ENCODE assay signal across 9 cellular contexts in the genomic region with DNA sequence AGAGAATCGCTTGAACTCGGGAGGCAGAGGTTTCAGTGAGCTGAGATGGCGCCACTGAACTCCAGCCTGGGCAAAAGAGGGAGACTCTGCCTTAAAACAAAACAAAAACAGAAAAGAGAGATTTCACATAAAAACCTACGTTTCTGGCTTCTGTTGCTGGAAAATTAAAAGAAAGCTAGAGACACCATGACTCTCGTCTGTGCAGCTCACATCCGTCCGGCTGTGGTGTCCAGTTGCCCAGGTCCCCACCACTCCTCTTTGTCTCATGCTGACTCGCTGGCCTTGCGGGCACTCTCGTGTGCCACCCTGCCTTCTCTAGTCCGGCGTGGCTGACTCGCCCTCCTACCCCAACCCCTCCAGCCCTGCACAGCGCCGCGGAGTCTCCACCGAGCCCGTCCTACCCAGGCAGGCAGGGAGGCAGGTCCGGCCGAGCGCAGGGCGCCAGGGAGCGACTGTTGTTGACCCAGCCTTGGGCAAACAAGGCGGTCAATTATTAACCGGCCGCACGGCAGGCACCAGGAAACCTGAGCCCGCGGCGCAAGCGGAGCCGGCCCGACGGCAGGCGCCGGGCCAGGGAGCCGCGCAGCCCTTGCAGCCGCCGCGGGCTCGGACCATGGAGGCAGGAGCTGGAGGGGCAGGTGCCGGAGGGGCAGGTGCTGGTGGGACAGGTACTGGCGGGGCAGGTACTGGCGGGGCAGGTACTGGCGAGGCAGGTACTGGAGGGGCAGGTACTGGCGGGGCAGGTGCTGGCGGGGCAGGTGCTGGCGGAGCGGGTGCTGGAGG. TPM values are rescaled to one million over a fixed set of nuclear protein-coding genes. Genes with fewer than 3 reads are reported as not detected.
DNase-seq lines count a peak whose midpoint lies in the region; ATAC-seq and TF ChIP-seq lines count a peak whose summit lies in the region.
"Had no signal": no experiment of that assay in that cellular context is flagged by ENCODE, and none has a peak within 500 bp of the region (broad histone marks: within the 10 kb centered on the region; RNA-seq: fewer than 3 reads in every experiment).

A gene (plus strand): TSS at position 521 of the 783 bp plus-strand sequence. CDS start 93 bp downstream, at position 614.

- H3K4me1 ChIP-seq in cardiac muscle cell (ENCODE audit: low read depth) (no peaks in the 10 kb centered on the region), upper lobe of left lung (peaks cover 11 to 19% (median 13%) of the 10 kb centered on the region in 4 donors)

- intact Hi-C loops in Right ventricle myocardium inferior (cut with DNase I) (no loop called here), left colon (cut with DNase I, micrococcal nuclease) (no loop called here)

- H3K27me3 ChIP-seq in cardiac muscle cell (peaks cover 22% of the 10 kb centered on the region), upper lobe of left lung (peaks cover 0 to 21% (median 17%) of the 10 kb centered on the region in 4 donors), brain microvascular endothelial cell (replicated peaks) (peaks cover 27% of the 10 kb centered on the region)

- POLR2A ChIA-PET in WTC11 (lab: Charles Lee) = interaction anchor here (0.7 to 1.7 kb wide), 4 partner anchors 9 to 19 kb away, joined by 3 to 7 read pairs (median 4); no protein-coding TSS in a partner anchor

- no peak for ATAC-seq in Right ventricle myocardium inferior
- peak; percentile 57 for ATAC-seq in WTC11
- ATAC-seq in left colon = peak; percentile 98
- peak; percentile 74 to 94 for ATAC-seq in upper lobe of left lung (ENCODE audit: low FRiP score in 2 of 2)
- ATAC-seq in HG03378 (IDR thresholded peaks at IDR 0.05; ENCODE audit: unreplicated experiment) = no peak

- in situ Hi-C loops in brain microvascular endothelial cell (cut with HindIII; ENCODE audit: low pct_ligation_motif_present, low sequenced_read_pairs) = no loop called here

- peak within 1 kb of the TSS; percentile 68 for H3K4me3 Mint-ChIP-seq in WTC11

- H3K27ac Mint-ChIP-seq in WTC11 = no peak within 1 kb of the TSS

- WGBS in upper lobe of left lung, 2 donors = 25 to 51% methylated on average over 17 to 34 of the region's 50 CpGs

- TF ChIP-seq CTCF in cardiac muscle cell (IDR thresholded peaks at IDR 0.05; ENCODE audit: low read depth, low read length) = no peak
- TF ChIP-seq CTCF in WTC11 (IDR thresholded peaks at IDR 0.05) = no peak
- TF ChIP-seq CTCF in upper lobe of left lung (IDR thresholded peaks at IDR 0.05) = no peak
- no peak for TF ChIP-seq CTCF in brain microvascular endothelial cell (IDR thresholded peaks at IDR 0.05; ENCODE audit: low read depth, low read length, missing control alignments)

- CTCF ChIA-PET in WTC11 (lab: Charles Lee) = interaction anchor here (0.7 to 2.0 kb wide), 4 partner anchors 9 to 195 kb away, joined by 3 to 11 read pairs (median 4); no protein-coding TSS in a partner anchor

- TF ChIP-seq POLR2A in upper lobe of left lung (IDR thresholded peaks at IDR 0.05) = peak in 1 of 4 donors; percentile 65

- H3K36me3 Mint-ChIP-seq in WTC11 = peaks cover 41% of the 10 kb centered on the region

- TF ChIP-seq EP300 in upper lobe of left lung (IDR thresholded peaks at IDR 0.05) = no peak

- H3K27ac ChIP-seq in cardiac muscle cell (no peak within 1 kb of the TSS), upper lobe of left lung (peak within 1 kb of the TSS; percentile 9 to 73 (median 54)), brain microvascular endothelial cell (no peak within 1 kb of the TSS)

- H3K36me3 ChIP-seq in cardiac muscle cell (no peaks in the 10 kb centered on the region), upper lobe of left lung (no peaks in the 10 kb centered on the region), brain microvascular endothelial cell (replicated peaks) (no peaks in the 10 kb centered on the region)

- peaks cover 7% of the 10 kb centered on the region for H3K4me1 Mint-ChIP-seq in WTC11

- H3K9me3 ChIP-seq in cardiac muscle cell (ENCODE audit: low read depth) (no peaks in the 10 kb centered on the region), upper lobe of left lung (peaks cover 9 to 19% (median 15%) of the 10 kb centered on the region in 4 donors)

- no peak for DNase-seq in cardiac muscle cell (ENCODE audit: low read depth in 1 of 2, low spot score in 1 of 2)
- no peak for DNase-seq in Right ventricle myocardium inferior (ENCODE audit: missing footprints)
- DNase-seq in WTC11 (ENCODE audit: low spot score) = peak; percentile 57
- DNase-seq in left colon = peak; percentile 89 to 92
- DNase-seq in upper lobe of left lung = peak; percentile 90 to 91
- DNase-seq in GOT3 (lab: John Stamatoyannopoulos, UW) = no peak
- DNase-seq in brain microvascular endothelial cell = no peak
- DNase-seq: DND-41 had no signal

- H3K4me3 ChIP-seq in cardiac muscle cell (peak within 1 kb of the TSS; percentile 6), upper lobe of left lung (peak within 1 kb of the TSS in 3 of 4 donors; percentile 43 to 52 (median 51)), brain microvascular endothelial cell (ENCODE audit: low read depth, low read length) (no peak within 1 kb of the TSS)

- H3K9me3 Mint-ChIP-seq in WTC11 = peaks cover 53% of the 10 kb centered on the region

- H3K27me3 Mint-ChIP-seq in WTC11 (ENCODE audit: low read depth) = peaks cover 72% of the 10 kb centered on the region

TF ChIP-seq in WTC11, 78 proteins besides CTCF, POLR2A, EP300 and RAD21:
- TF ChIP-seq, protein P1, sequence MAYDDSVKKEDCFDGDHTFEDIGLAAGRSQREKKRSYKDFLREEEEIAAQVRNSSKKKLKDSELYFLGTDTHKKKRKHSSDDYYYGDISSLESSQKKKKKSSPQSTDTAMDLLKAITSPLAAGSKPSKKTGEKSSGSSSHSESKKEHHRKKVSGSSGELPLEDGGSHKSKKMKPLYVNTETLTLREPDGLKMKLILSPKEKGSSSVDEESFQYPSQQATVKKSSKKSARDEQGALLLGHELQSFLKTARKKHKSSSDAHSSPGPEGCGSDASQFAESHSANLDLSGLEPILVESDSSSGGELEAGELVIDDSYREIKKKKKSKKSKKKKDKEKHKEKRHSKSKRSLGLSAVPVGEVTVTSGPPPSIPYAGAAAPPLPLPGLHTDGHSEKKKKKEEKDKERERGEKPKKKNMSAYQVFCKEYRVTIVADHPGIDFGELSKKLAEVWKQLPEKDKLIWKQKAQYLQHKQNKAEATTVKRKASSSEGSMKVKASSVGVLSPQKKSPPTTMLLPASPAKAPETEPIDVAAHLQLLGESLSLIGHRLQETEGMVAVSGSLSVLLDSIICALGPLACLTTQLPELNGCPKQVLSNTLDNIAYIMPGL (CRISPR knock-in tag; IDR thresholded peaks at IDR 0.05) = peak; percentile 65; the same call in 1 of the 2 replicates
- TF ChIP-seq IRF2 (CRISPR knock-in tag; IDR thresholded peaks at IDR 0.05; ENCODE audit: borderline replicate concordance, low read depth) (no peak), GABPB1 (CRISPR knock-in tag; IDR thresholded peaks at IDR 0.05) (peak; percentile 49; the same call in 1 of the 2 replicates)
- TF ChIP-seq, protein P2, sequence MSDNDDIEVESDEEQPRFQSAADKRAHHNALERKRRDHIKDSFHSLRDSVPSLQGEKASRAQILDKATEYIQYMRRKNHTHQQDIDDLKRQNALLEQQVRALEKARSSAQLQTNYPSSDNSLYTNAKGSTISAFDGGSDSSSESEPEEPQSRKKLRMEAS (CRISPR knock-in tag; IDR thresholded peaks at IDR 0.05) = no peak
- TF ChIP-seq, protein P3, sequence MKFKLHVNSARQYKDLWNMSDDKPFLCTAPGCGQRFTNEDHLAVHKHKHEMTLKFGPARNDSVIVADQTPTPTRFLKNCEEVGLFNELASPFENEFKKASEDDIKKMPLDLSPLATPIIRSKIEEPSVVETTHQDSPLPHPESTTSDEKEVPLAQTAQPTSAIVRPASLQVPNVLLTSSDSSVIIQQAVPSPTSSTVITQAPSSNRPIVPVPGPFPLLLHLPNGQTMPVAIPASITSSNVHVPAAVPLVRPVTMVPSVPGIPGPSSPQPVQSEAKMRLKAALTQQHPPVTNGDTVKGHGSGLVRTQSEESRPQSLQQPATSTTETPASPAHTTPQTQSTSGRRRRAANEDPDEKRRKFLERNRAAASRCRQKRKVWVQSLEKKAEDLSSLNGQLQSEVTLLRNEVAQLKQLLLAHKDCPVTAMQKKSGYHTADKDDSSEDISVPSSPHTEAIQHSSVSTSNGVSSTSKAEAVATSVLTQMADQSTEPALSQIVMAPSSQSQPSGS (CRISPR knock-in tag; IDR thresholded peaks at IDR 0.05; ENCODE audit: borderline replicate concordance, low read depth) = no peak

RNA-seq across cellular contexts. Expression of the gene that starts here (rescaled TPM):
- total RNA-seq in cardiac muscle cell (not detected in 2 replicates), Right ventricle myocardium inferior (not detected), WTC11 (2021) (0.48 to 1.2 TPM (median 0.78 TPM) in 3 replicates), left colon (1 to 10 TPM; 3.5 to 4.1 TPM), upper lobe of left lung (10 to 100 TPM in 2 of 6 donors, 1 to 10 TPM in 4; 1.8 to 10.5 (median 8.0) TPM)
- not detected in 2 replicates for polyA plus RNA-seq in cardiac muscle cell

Comparison
In these comparisons a context has a peak if more than half of its experiments do, and no peak if none do; other contexts are left out.
1. DNase-seq: peak in WTC11 (single experiment), left colon (2 of 2) and upper lobe of left lung (2 of 2); none in cardiac muscle cell (0 of 2), Right ventricle myocardium inferior (single experiment), GOT3 (single experiment) and brain microvascular endothelial cell (single experiment).
2. H3K27ac ChIP-seq: peak in upper lobe of left lung (4 of 4); none in cardiac muscle cell (single experiment) and brain microvascular endothelial cell (single experiment).
3. ATAC-seq: peak in WTC11 (single experiment), left colon (single experiment) and upper lobe of left lung (2 of 2); none in Right ventricle myocardium inferior (single experiment) and HG03378 (single experiment).